In the genomic region with DNA sequence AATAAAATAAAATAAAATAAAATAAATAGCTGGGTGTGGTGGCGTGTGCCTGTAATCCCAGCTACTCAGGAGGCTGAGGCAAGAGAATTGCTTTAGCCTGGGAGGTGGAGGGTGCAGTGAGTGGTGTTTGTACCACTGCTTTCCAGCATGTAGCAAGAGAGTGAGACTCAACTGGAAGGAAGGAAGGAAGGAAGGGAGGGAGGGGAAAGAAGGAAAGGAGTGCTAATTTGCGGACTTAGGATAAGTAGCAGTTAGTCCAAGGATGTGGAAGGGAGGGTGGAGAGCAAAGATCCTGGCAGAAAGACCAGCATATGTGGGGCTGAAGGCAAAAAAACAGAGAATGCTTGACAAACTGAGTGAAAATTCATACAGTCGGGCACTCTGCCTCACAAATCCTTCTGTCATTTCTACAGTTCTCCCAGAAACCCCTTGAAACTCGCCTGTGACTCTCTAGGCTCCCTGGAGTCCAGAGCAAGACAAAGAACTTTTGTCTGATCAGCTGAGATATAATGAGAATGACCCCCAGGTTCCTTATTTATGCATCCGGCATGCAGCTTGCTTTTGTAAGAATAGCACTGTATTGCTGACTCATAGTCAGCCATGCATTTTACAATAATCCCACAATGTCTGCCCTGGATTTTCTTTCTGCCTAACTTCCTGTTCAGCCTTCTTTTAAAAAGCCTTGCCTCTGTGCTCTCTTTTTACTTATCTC, we compare ENCODE assay signal across 8 cellular contexts. TPM values are rescaled to one million over a fixed set of nuclear protein-coding genes. Genes with fewer than 3 reads are reported as not detected.
DNase-seq lines count a peak whose midpoint lies in the region; TF ChIP-seq lines count a peak whose summit lies in the region.

No MANE protein-coding gene starts in this region.

- H4K20me1 ChIP-seq in KMS-11 (ENCODE audit: insufficient read depth) = no peaks in the 10 kb centered on the region

- no peak overlapping the region for H3K9ac ChIP-seq in KMS-11

- no peaks in the 10 kb centered on the region for H3K4me1 Mint-ChIP-seq in immature natural killer cell

- H3K27me3 ChIP-seq in KMS-11 (ENCODE audit: insufficient read depth, low read depth) = no peaks in the 10 kb centered on the region

- peak overlapping the region; percentile 26; the same call in 1 of the 2 replicates for H3K27ac ChIP-seq in KMS-11

- peak overlapping the region; percentile 39 for H3K4me2 ChIP-seq in KMS-11

- no peaks in the 10 kb centered on the region for H3K36me3 Mint-ChIP-seq in immature natural killer cell

- H3K27ac Mint-ChIP-seq in immature natural killer cell = no peak overlapping the region

- peaks cover 0 to 1% (median 0%) of the 10 kb centered on the region in 6 donors for H3K9me3 Mint-ChIP-seq in immature natural killer cell

- peaks cover 8% of the 10 kb centered on the region for H3K4me1 ChIP-seq in KMS-11 (ENCODE audit: low read depth, poor library complexity, severe bottlenecking)

- H2AFZ ChIP-seq in KMS-11 (ENCODE audit: low read depth) = peak overlapping the region; percentile 54

- H3K27me3 Mint-ChIP-seq in immature natural killer cell (ENCODE audit: low read depth in 3 of 3) = peaks cover 3 to 16% (median 9%) of the 10 kb centered on the region in 3 donors

- H3K4me3 ChIP-seq in KMS-11 (IDR thresholded peaks at IDR 0.05; ENCODE audit: insufficient read depth, low read depth, low read length) = no peak overlapping the region

- peak; percentile 72 for DNase-seq in EL
- DNase-seq in SW480 (ENCODE audit: low spot score) = peak; percentile 76
- DNase-seq in glomerular visceral epithelial cell (ENCODE audit: extremely low spot score) = peak; percentile 82
- DNase-seq in renal cortical epithelial cell (ENCODE audit: low read depth) = peak; percentile 96
- DNase-seq in activated CD4-positive, CD25-positive, alpha-beta regulatory T cell treated with anti-CD3 and anti-CD28 coated beads, Interleukin-2, amount 50 U/mL, for 72 hours = no peak
- DNase-seq in immature natural killer cell = no peak
- no peak for DNase-seq in activated T-cell treated with anti-CD3 and anti-CD28 coated beads, Interleukin-2, amount 50 U/mL, for 1 hour

- no peaks in the 10 kb centered on the region for H3K79me2 ChIP-seq in KMS-11 (ENCODE audit: insufficient read depth, low read depth)

- no peak for TF ChIP-seq CTCF in KMS-11 (conservative IDR thresholded peaks at IDR 0.05; ENCODE audit: low read depth, low read length)

- H3K4me3 Mint-ChIP-seq in immature natural killer cell = no peak overlapping the region

- no peaks in the 10 kb centered on the region for H3K36me3 ChIP-seq in KMS-11 (ENCODE audit: insufficient read depth)

RNA-seq across cellular contexts. Expression of a gene that starts 31.5 kb away (rescaled TPM):
- 50.7 and 66.2 TPM in 2 replicates for total RNA-seq in renal cortical epithelial cell
- 10 to 100 TPM; 66.3 to 97.2 (median 84.0) TPM for polyA plus RNA-seq in immature natural killer cell

RNA-seq across cellular contexts. Expression of a gene that starts 35.2 kb away (rescaled TPM):
- total RNA-seq in renal cortical epithelial cell = 6.8 and 8.0 TPM in 2 replicates
- 10 to 100 TPM; 38.9 to 64.2 (median 41.3) TPM for polyA plus RNA-seq in immature natural killer cell

RNA-seq across cellular contexts. Expression of a gene that starts 44.7 kb away (rescaled TPM):
- 0.85 and 6.9 TPM in 2 replicates for total RNA-seq in renal cortical epithelial cell
- polyA plus RNA-seq in immature natural killer cell = under 1 TPM in 1 of 3 donors, not detected in 2; 0.16 TPM

RNA-seq across cellular contexts. Expression of a gene that starts 45.8 kb away (rescaled TPM):
- 75.0 and 267 TPM in 2 replicates for total RNA-seq in renal cortical epithelial cell
- 10 to 100 TPM in 1 of 3 donors, 1 to 10 TPM in 2; 5.9 to 18.4 (median 7.1) TPM for polyA plus RNA-seq in immature natural killer cell

Comparison
In these comparisons a context has a peak if more than half of its experiments do, and no peak if none do; other contexts are left out.
1. DNase-seq: peak in EL (single experiment), SW480 (single experiment), glomerular visceral epithelial cell (single experiment) and renal cortical epithelial cell (single experiment); none in activated CD4-positive, CD25-positive, alpha-beta regulatory T cell treated with anti-CD3 and anti-CD28 coated beads, Interleukin-2, amount 50 U/mL, for 72 hours (single experiment), immature natural killer cell (0 of 3) and activated T-cell treated with anti-CD3 and anti-CD28 coated beads, Interleukin-2, amount 50 U/mL, for 1 hour (single experiment).